In the genomic region with DNA sequence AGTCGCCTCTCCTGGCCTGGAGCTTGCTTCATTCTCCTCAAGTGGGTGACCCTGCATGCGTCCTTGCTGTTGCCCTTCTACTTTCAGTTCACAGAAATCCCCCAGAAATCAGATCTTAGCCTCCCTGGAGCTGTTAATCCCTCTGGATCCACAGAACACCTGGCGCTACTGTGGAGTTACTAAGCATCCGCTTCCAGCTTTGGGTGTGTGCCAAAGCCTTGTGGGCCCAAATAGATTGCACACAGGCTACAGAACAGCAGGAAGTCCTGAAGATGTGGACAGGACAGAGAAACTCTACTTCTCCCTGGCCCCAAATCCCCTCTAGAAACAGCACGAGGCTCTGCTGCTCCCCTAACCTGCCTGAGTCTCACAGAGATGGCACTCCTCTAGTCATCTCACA, we compare ENCODE assay signal across 9 cellular contexts. TPM values are rescaled to one million over a fixed set of nuclear protein-coding genes. Genes with fewer than 3 reads are reported as not detected.
DNase-seq lines count a peak whose midpoint lies in the region; ATAC-seq and TF ChIP-seq lines count a peak whose summit lies in the region.
"Had no signal": no experiment of that assay in that cellular context is flagged by ENCODE, and none has a peak within 500 bp of the region (broad histone marks: within the 10 kb centered on the region; RNA-seq: fewer than 3 reads in every experiment).

No MANE protein-coding gene starts in this region.

- no peaks in the 10 kb centered on the region for H3K4me1 ChIP-seq in thymus (ENCODE audit: control insufficient read depth, insufficient read depth, low read length)
- peaks cover 2 to 6% of the 10 kb centered on the region in 2 donors for H3K4me1 ChIP-seq in aorta (ENCODE audit: control insufficient read depth in 1 of 2, insufficient read depth in 2 of 2, low read length in 2 of 2)

- H3K27me3 ChIP-seq in thymus (ENCODE audit: control insufficient read depth, insufficient read depth) (no peaks in the 10 kb centered on the region), aorta (ENCODE audit: control insufficient read depth in 1 of 2, insufficient read depth in 2 of 2, low read length in 1 of 2) (no peaks in the 10 kb centered on the region)

- peak; percentile 79 for ATAC-seq in SK-N-SH treated with all-trans-retinoic acid at 6 μM for 48 hours
- ATAC-seq in left ventricle myocardium superior: peak; percentile 55
- no peak for ATAC-seq in aorta (ENCODE audit: low FRiP score)
- ATAC-seq: GM12878 had no signal

- intact Hi-C loops in left ventricle myocardium superior (cut with micrococcal nuclease): no loop called here
- intact Hi-C loops in aorta (cut with DNase I): no loop called here

- H3K4me3 ChIP-seq in thymus (ENCODE audit: low read length): no peak overlapping the region
- H3K4me3 ChIP-seq in aorta (ENCODE audit: low read length in 2 of 2): no peak overlapping the region
- H3K4me3 ChIP-seq: GM12878, skin epidermis had no signal

- no peaks in the 10 kb centered on the region for H3K9me3 ChIP-seq in thymus (ENCODE audit: control insufficient read depth)
- no peaks in the 10 kb centered on the region for H3K9me3 ChIP-seq in aorta (ENCODE audit: control insufficient read depth, low read length)

- WGBS in thymus: 88% methylated on average over 5 of the region's 5 CpGs
- 74% methylated on average over 5 of the region's 5 CpGs for WGBS in aorta, 2 donors

- H3K36me3 ChIP-seq in thymus (ENCODE audit: control insufficient read depth, insufficient read depth): no peaks in the 10 kb centered on the region
- H3K36me3 ChIP-seq in aorta (ENCODE audit: control insufficient read depth in 1 of 2, insufficient read depth in 2 of 2, low read length in 1 of 2): peaks cover 5% of the 10 kb centered on the region in 2 donors

- DNase-seq in MV-4-11 (lab: John Stamatoyannopoulos, UW) (peak; percentile 22), left ventricle myocardium superior (peak; percentile 68), cerebellar nuclear complex (lab: John Stamatoyannopoulos, UW) (no peak), aorta (no peak), putamen (ENCODE audit: low spot score) (no peak)

- H3K27ac ChIP-seq in thymus (ENCODE audit: low read depth): peak overlapping the region; percentile 33
- H3K27ac ChIP-seq in aorta (ENCODE audit: low read depth in 1 of 2, low read length in 2 of 2): peak overlapping the region in 1 of 2 donors; percentile 32

TF ChIP-seq in SK-N-SH treated with all-trans-retinoic acid at 6 μM for 48 hours, 23 proteins besides CTCF, POLR2A, EP300 and RAD21:
- TF ChIP-seq TOX (CRISPR knock-in tag; IDR thresholded peaks at IDR 0.05; ENCODE audit: borderline replicate concordance): no peak
- no peak for TF ChIP-seq ZFP30 (CRISPR knock-in tag; IDR thresholded peaks at IDR 0.05)
- TF ChIP-seq ZNF8 (CRISPR knock-in tag; IDR thresholded peaks at IDR 0.05): no peak
- no peak for TF ChIP-seq CSDC2 (CRISPR knock-in tag; IDR thresholded peaks at IDR 0.05)
- TF ChIP-seq, protein P1, sequence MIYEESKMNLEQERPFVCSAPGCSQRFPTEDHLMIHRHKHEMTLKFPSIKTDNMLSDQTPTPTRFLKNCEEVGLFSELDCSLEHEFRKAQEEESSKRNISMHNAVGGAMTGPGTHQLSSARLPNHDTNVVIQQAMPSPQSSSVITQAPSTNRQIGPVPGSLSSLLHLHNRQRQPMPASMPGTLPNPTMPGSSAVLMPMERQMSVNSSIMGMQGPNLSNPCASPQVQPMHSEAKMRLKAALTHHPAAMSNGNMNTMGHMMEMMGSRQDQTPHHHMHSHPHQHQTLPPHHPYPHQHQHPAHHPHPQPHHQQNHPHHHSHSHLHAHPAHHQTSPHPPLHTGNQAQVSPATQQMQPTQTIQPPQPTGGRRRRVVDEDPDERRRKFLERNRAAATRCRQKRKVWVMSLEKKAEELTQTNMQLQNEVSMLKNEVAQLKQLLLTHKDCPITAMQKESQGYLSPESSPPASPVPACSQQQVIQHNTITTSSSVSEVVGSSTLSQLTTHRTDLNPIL (CRISPR knock-in tag; IDR thresholded peaks at IDR 0.05; ENCODE audit: low read depth): no peak
- no peak for TF ChIP-seq ZNF70 (CRISPR knock-in tag; IDR thresholded peaks at IDR 0.05)
- no peak for TF ChIP-seq BACH2 (CRISPR knock-in tag; IDR thresholded peaks at IDR 0.05; ENCODE audit: borderline replicate concordance)
- TF ChIP-seq, protein P2, sequence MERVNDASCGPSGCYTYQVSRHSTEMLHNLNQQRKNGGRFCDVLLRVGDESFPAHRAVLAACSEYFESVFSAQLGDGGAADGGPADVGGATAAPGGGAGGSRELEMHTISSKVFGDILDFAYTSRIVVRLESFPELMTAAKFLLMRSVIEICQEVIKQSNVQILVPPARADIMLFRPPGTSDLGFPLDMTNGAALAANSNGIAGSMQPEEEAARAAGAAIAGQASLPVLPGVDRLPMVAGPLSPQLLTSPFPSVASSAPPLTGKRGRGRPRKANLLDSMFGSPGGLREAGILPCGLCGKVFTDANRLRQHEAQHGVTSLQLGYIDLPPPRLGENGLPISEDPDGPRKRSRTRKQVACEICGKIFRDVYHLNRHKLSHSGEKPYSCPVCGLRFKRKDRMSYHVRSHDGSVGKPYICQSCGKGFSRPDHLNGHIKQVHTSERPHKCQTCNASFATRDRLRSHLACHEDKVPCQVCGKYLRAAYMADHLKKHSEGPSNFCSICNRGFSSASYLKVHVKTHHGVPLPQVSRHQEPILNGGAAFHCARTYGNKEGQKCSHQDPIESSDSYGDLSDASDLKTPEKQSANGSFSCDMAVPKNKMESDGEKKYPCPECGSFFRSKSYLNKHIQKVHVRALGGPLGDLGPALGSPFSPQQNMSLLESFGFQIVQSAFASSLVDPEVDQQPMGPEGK (CRISPR knock-in tag; IDR thresholded peaks at IDR 0.05; ENCODE audit: borderline replicate concordance): no peak
- TF ChIP-seq, protein P3, sequence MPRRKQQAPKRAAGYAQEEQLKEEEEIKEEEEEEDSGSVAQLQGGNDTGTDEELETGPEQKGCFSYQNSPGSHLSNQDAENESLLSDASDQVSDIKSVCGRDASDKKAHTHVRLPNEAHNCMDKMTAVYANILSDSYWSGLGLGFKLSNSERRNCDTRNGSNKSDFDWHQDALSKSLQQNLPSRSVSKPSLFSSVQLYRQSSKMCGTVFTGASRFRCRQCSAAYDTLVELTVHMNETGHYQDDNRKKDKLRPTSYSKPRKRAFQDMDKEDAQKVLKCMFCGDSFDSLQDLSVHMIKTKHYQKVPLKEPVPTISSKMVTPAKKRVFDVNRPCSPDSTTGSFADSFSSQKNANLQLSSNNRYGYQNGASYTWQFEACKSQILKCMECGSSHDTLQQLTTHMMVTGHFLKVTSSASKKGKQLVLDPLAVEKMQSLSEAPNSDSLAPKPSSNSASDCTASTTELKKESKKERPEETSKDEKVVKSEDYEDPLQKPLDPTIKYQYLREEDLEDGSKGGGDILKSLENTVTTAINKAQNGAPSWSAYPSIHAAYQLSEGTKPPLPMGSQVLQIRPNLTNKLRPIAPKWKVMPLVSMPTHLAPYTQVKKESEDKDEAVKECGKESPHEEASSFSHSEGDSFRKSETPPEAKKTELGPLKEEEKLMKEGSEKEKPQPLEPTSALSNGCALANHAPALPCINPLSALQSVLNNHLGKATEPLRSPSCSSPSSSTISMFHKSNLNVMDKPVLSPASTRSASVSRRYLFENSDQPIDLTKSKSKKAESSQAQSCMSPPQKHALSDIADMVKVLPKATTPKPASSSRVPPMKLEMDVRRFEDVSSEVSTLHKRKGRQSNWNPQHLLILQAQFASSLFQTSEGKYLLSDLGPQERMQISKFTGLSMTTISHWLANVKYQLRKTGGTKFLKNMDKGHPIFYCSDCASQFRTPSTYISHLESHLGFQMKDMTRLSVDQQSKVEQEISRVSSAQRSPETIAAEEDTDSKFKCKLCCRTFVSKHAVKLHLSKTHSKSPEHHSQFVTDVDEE (CRISPR knock-in tag; IDR thresholded peaks at IDR 0.05): no peak
- no peak for TF ChIP-seq SNAI2 (CRISPR knock-in tag; IDR thresholded peaks at IDR 0.05)
- TF ChIP-seq PPARA (CRISPR knock-in tag; IDR thresholded peaks at IDR 0.05; ENCODE audit: borderline replicate concordance): no peak
- no peak for TF ChIP-seq POU6F1 (CRISPR knock-in tag; IDR thresholded peaks at IDR 0.05; ENCODE audit: borderline replicate concordance, low read depth)
- TF ChIP-seq ISL1 (CRISPR knock-in tag; IDR thresholded peaks at IDR 0.05): no peak
- TF ChIP-seq TCF4 (CRISPR knock-in tag; IDR thresholded peaks at IDR 0.05; ENCODE audit: borderline replicate concordance): no peak; the same call in 1 of the 2 replicates
- TF ChIP-seq ZC3H10 (CRISPR knock-in tag; IDR thresholded peaks at IDR 0.05): no peak
- no peak for TF ChIP-seq CSRNP3 (CRISPR knock-in tag; IDR thresholded peaks at IDR 0.05)
- no peak for TF ChIP-seq ZNF565 (CRISPR knock-in tag; conservative IDR thresholded peaks at IDR 0.05; ENCODE audit: low read depth)

RNA-seq across cellular contexts. Expression of gene PDLIM1, which starts 36.6 kb away (rescaled TPM):
- total RNA-seq in left ventricle myocardium superior: 231 TPM
- 316 TPM for polyA plus RNA-seq in thymus
- 100 to 1,000 TPM; 243 to 273 TPM for total RNA-seq in aorta
- polyA plus RNA-seq in aorta: 100 to 1,000 TPM; 159 to 232 TPM

Comparison
In these comparisons a context has a peak if more than half of its experiments do, and no peak if none do; other contexts are left out.
1. DNase-seq: peak in MV-4-11 (single experiment) and left ventricle myocardium superior (single experiment); none in cerebellar nuclear complex (0 of 2), aorta (0 of 2) and putamen (single experiment).